Comparison of ENCODE assay signal across 19 cellular contexts in genomic region chr1:113616201-113616600, GRCh38.
A peak's percentile ranks its signal among the peaks of the same experiment; 100 is the strongest.
DNase-seq lines count a peak whose midpoint lies in the region; ATAC-seq and TF ChIP-seq lines count a peak whose summit lies in the region.
"Had no signal": no experiment of that assay in that cellular context is flagged by ENCODE, and none has a peak within 500 bp of the region (broad histone marks: within the 10 kb centered on the region; RNA-seq: fewer than 3 reads in every experiment).

No MANE protein-coding gene starts in this region.

- in situ Hi-C loops in G401 (cut with HindIII; ENCODE audit: low sequenced_read_pairs), result no loop called here

- no peak for TF ChIP-seq CTCF in choroid plexus epithelial cell (conservative IDR thresholded peaks at IDR 0.05; ENCODE audit: low read depth, low read length)

- no peak overlapping the region for H3K4me3 ChIP-seq in choroid plexus epithelial cell (ENCODE audit: low read depth, low read length)
- H3K4me3 ChIP-seq: SJCRH30 had no signal

- DNase-seq in G401 (ENCODE audit: low spot score) (peak; percentile 97), NCI-H524 (lab: John Stamatoyannopoulos, UW) (peak; percentile 82 to 95), choroid plexus epithelial cell (ENCODE audit: low read depth) (peak; percentile 2), myocyte (ENCODE audit: low read depth) (peak; percentile 8)
- no peak for DNase-seq in activated CD4-positive, CD25-positive, alpha-beta regulatory T cell (lab: John Stamatoyannopoulos, UW)
- DNase-seq: activated CD8-positive, alpha-beta T cell treated with anti-CD3 and anti-CD28 coated beads, Interleukin-2, amount 10 ng/mL, durations not matched to agents 7 days and 5 days; activated T-cell treated with anti-CD3 and anti-CD28 coated beads, Interleukin-2, amount 50 U/mL, for 4 hours; Caco-2; effector CD8-positive, alpha-beta T cell; kidney; mesenchymal stem cell; NCI-H1436 treated with DMSO at 0.1 percent for 48 hours; SJCRH30; stimulated activated CD8-positive, alpha-beta memory T cell treated with anti-CD3 and anti-CD28 coated beads, Interleukin-4, amount 100 ng/mL, for 48 hours had no signal

- ATAC-seq in GM21528 (IDR thresholded peaks at IDR 0.05; ENCODE audit: low FRiP score, unreplicated experiment), result no peak
- ATAC-seq in GM18520 (IDR thresholded peaks at IDR 0.05; ENCODE audit: unreplicated experiment), result no peak
- no peak for ATAC-seq in GM19467 (IDR thresholded peaks at IDR 0.05; ENCODE audit: unreplicated experiment)
- ATAC-seq: activated CD8-positive, alpha-beta T cell treated with anti-CD3 and anti-CD28 coated beads, Interleukin-2, amount 10 ng/mL, durations not matched to agents 7 days and 5 days; activated T-cell treated with anti-CD3 and anti-CD28 coated beads, Interleukin-2, amount 50 U/mL, for 4 hours; natural killer cell treated with Interleukin-12 subunit alpha and Interleukin-12 subunit beta and Interleukin-15 and Interleukin-18, amount 100 ng/mL, for 72 hours; WTC11 had no signal

Comparison
In these comparisons a context has a peak if more than half of its experiments do, and no peak if none do; other contexts are left out.
1. DNase-seq: peak in G401 (single experiment), NCI-H524 (2 of 2), choroid plexus epithelial cell (single experiment) and myocyte (single experiment); none in activated CD4-positive, CD25-positive, alpha-beta regulatory T cell (0 of 4).